8 cellular contexts compared by ENCODE assay signal in genomic region chr19:39409207-39409885, GRCh38. TPM values are rescaled to one million over a fixed set of nuclear protein-coding genes. Genes with fewer than 3 reads are reported as not detected.
DNase-seq lines count a peak whose midpoint lies in the region; ATAC-seq, FAIRE-seq and TF ChIP-seq lines count a peak whose summit lies in the region.

No MANE protein-coding gene starts in this region.

- H3K4me3 ChIP-seq in AG04449 (ENCODE audit: low read depth, low read length) = peak overlapping the region; percentile 83

- H3K27me3 Mint-ChIP-seq in endothelial cell (ENCODE audit: unreplicated experiment) = peaks cover 34% of the 10 kb centered on the region

- peaks cover 30% of the 10 kb centered on the region for H3K4me1 Mint-ChIP-seq in endothelial cell (ENCODE audit: unreplicated experiment)

- H3K27ac Mint-ChIP-seq in endothelial cell (ENCODE audit: unreplicated experiment) = peak overlapping the region; percentile 77

- no peak for FAIRE-seq in H54 (lab: Jason Lieb, UNC)

- DNase-seq in AG04449 (ENCODE audit: low read depth, low spot score) = no peak
- DNase-seq in H54 (ENCODE audit: insufficient read length, low spot score) = peak; percentile 75
- DNase-seq in NCI-H774 (lab: John Stamatoyannopoulos, UW) = peak; percentile 91
- peak; percentile 75 for DNase-seq in activated T-cell treated with anti-CD3 and anti-CD28 coated beads for 4 hours
- peak; percentile 62 for DNase-seq in endothelial cell (ENCODE audit: low spot score)
- DNase-seq in mucosa of gallbladder (ENCODE audit: low spot score) = peak; percentile 95
- peak; percentile 73 to 84 for DNase-seq in stimulated activated CD8-positive, alpha-beta memory T cell treated with anti-CD3 and anti-CD28 coated beads, Interleukin-7, amount 100 ng/mL, for 1 hour (ENCODE audit: low read depth in 2 of 2)

- POLR2A ChIA-PET in AG04449 (lab: Yijun Ruan, JAX) = interaction anchor here (0.7 to 3.1 kb wide), 3 partner anchors 11 to 26 kb away, joined by 3 to 24 read pairs (median 5); partner anchors contain the start of gene RPS16

- peak overlapping the region; percentile 86 for H3K4me3 Mint-ChIP-seq in endothelial cell (ENCODE audit: unreplicated experiment)

- no peak for ATAC-seq in GM21360 (IDR thresholded peaks at IDR 0.05; ENCODE audit: unreplicated experiment)

- TF ChIP-seq CTCF in AG04449 (IDR thresholded peaks at IDR 0.05; ENCODE audit: insufficient read depth, low read length, missing control alignments) = no peak
- TF ChIP-seq CTCF in endothelial cell (IDR thresholded peaks at IDR 0.05; ENCODE audit: unreplicated experiment) = no peak

- no peaks in the 10 kb centered on the region for H3K9me3 Mint-ChIP-seq in endothelial cell (ENCODE audit: unreplicated experiment)

- CTCF ChIA-PET in AG04449 (lab: Yijun Ruan, JAX) = interaction anchor here (0.7 to 4.3 kb wide), 2 partner anchors 12 to 385 kb away, joined by 3 to 49 read pairs; no protein-coding TSS in a partner anchor

- H3K36me3 Mint-ChIP-seq in endothelial cell (ENCODE audit: low read depth, unreplicated experiment) = peaks cover 18% of the 10 kb centered on the region

- TF ChIP-seq POLR2A in H54 (IDR thresholded peaks at IDR 0.05; ENCODE audit: low read depth, low read length) = no peak

RNA-seq across cellular contexts. Expression of gene ZFP36, which starts 2.7 kb away (rescaled TPM):
- total RNA-seq in endothelial cell (ENCODE audit: unreplicated experiment) (10.2 TPM), mucosa of gallbladder (180 TPM)

RNA-seq across cellular contexts. Expression of gene PLEKHG2, which starts 3.1 kb away (rescaled TPM):
- total RNA-seq in endothelial cell (ENCODE audit: unreplicated experiment) = 172 TPM
- 41.8 TPM for total RNA-seq in mucosa of gallbladder

RNA-seq across cellular contexts. Expression of gene MED29, which starts 18.2 kb away (rescaled TPM):
- total RNA-seq in endothelial cell (ENCODE audit: unreplicated experiment) = 32.4 TPM
- total RNA-seq in mucosa of gallbladder = 46.0 TPM

RNA-seq across cellular contexts. Expression of gene PAF1, which starts 18.4 kb away (rescaled TPM):
- total RNA-seq in endothelial cell (ENCODE audit: unreplicated experiment) = 31.7 TPM
- total RNA-seq in mucosa of gallbladder = 50.5 TPM

RNA-seq across cellular contexts. Expression of gene RPS16, which starts 26.4 kb away (rescaled TPM):
- 2,151 TPM for total RNA-seq in endothelial cell (ENCODE audit: unreplicated experiment)
- total RNA-seq in mucosa of gallbladder = 1,378 TPM

Comparison
In these comparisons a context has a peak if more than half of its experiments do, and no peak if none do; other contexts are left out.
1. RNA of gene ZFP36, which starts 2.7 kb away (total RNA-seq): 180 TPM in mucosa of gallbladder (single experiment); 10.2 TPM in endothelial cell (single experiment); every median in the first group is over 10 times any median in the second.